In genomic region chrX:103586314-103586646, GRCh38 we compare ENCODE assay signal across 8 cellular contexts. TPM values are rescaled to one million over a fixed set of nuclear protein-coding genes. Genes with fewer than 3 reads are reported as not detected.
DNase-seq lines count a peak whose midpoint lies in the region; ATAC-seq and TF ChIP-seq lines count a peak whose summit lies in the region.

No MANE protein-coding gene starts in this region.

- TF ChIP-seq CTCF in VCaP (conservative IDR thresholded peaks at IDR 0.05) (no peak), omental fat pad (IDR thresholded peaks at IDR 0.05) (no peak)

- H3K36me3 Mint-ChIP-seq in stimulated activated naive CD8-positive, alpha-beta T cell treated with anti-CD3 and anti-CD28 coated beads, Interleukin-15, Interleukin-2, amounts not matched to agents 100 ng/mL and 50 ng/mL, for 24 hours (ENCODE audit: low read depth), result no peaks in the 10 kb centered on the region

- peak overlapping the region; percentile 86 for H3K4me3 Mint-ChIP-seq in stimulated activated naive CD8-positive, alpha-beta T cell treated with anti-CD3 and anti-CD28 coated beads, Interleukin-15, Interleukin-2, amounts not matched to agents 100 ng/mL and 50 ng/mL, for 24 hours

- H3K27ac ChIP-seq in VCaP, result peak overlapping the region; percentile 56

- no peak overlapping the region for H3K27ac Mint-ChIP-seq in stimulated activated naive CD8-positive, alpha-beta T cell treated with anti-CD3 and anti-CD28 coated beads, Interleukin-15, Interleukin-2, amounts not matched to agents 100 ng/mL and 50 ng/mL, for 24 hours

- H3K9me3 Mint-ChIP-seq in stimulated activated naive CD8-positive, alpha-beta T cell treated with anti-CD3 and anti-CD28 coated beads, Interleukin-15, Interleukin-2, amounts not matched to agents 100 ng/mL and 50 ng/mL, for 24 hours, result no peaks in the 10 kb centered on the region

- H3K4me1 Mint-ChIP-seq in stimulated activated naive CD8-positive, alpha-beta T cell treated with anti-CD3 and anti-CD28 coated beads, Interleukin-15, Interleukin-2, amounts not matched to agents 100 ng/mL and 50 ng/mL, for 24 hours (ENCODE audit: low read depth), result peaks cover 9% of the 10 kb centered on the region

- ATAC-seq in stimulated activated naive CD8-positive, alpha-beta T cell treated with anti-CD3 and anti-CD28 coated beads, Interleukin-15, Interleukin-2, amounts not matched to agents 100 U/mL and 50 U/mL, for 24 hours, result no peak
- peak; percentile 49 for ATAC-seq in omental fat pad (ENCODE audit: low FRiP score)

- no peak for DNase-seq in stimulated activated naive CD8-positive, alpha-beta T cell treated with anti-CD3 and anti-CD28 coated beads, Interleukin-15, Interleukin-2, amounts not matched to agents 100 U/mL and 50 U/mL, for 24 hours
- DNase-seq in fibroblast of peridontal ligament (ENCODE audit: extremely low read depth) (peak; percentile 5), omental fat pad (ENCODE audit: low spot score) (no peak), glomerular visceral epithelial cell (ENCODE audit: extremely low spot score) (no peak), SHP77 treated with DMSO at 0.1 percent for 48 hours (lab: John Stamatoyannopoulos, UW) (no peak)
- no peak for DNase-seq in stimulated activated CD4-positive, alpha-beta T cell treated with anti-CD3 and anti-CD28 coated beads, Interleukin-4, amount 100 ng/mL, for 4 hours

- H3K27me3 Mint-ChIP-seq in stimulated activated naive CD8-positive, alpha-beta T cell treated with anti-CD3 and anti-CD28 coated beads, Interleukin-15, Interleukin-2, amounts not matched to agents 100 ng/mL and 50 ng/mL, for 24 hours, result no peaks in the 10 kb centered on the region

RNA-seq across cellular contexts. Expression of gene TCEAL4, which starts 1.0 kb away (rescaled TPM):
- total RNA-seq in omental fat pad, result 100 to 1,000 TPM in 3 of 4 donors, 10 to 100 TPM in 1; 90.0 to 221 (median 107) TPM

RNA-seq across cellular contexts. Expression of gene TCEAL3, which starts 21.5 kb away (rescaled TPM):
- total RNA-seq in omental fat pad, result 10 to 100 TPM; 23.9 to 41.7 (median 31.2) TPM

RNA-seq across cellular contexts. Expression of gene TCEAL1, which starts 42.5 kb away (rescaled TPM):
- 10 to 100 TPM; 32.8 to 70.3 (median 51.7) TPM for total RNA-seq in omental fat pad
